ENCODE assay signal across 1 cellular context in genomic region chr20:36155629-36155971, GRCh38.
TF ChIP-seq lines count a peak whose summit lies in the region.

No MANE protein-coding gene starts in this region.

TF ChIP-seq in IMR-90, 13 proteins besides CTCF, POLR2A, EP300 and RAD21:
- TF ChIP-seq ELK1 (IDR thresholded peaks at IDR 0.05; ENCODE audit: borderline replicate concordance, low read depth, low read length) (no peak), NFE2L2 (IDR thresholded peaks at IDR 0.05; ENCODE audit: low read depth, low read length) (no peak), USF2 (IDR thresholded peaks at IDR 0.05; ENCODE audit: low read depth, low read length) (no peak), MXI1 (IDR thresholded peaks at IDR 0.05; ENCODE audit: borderline replicate concordance, low read depth, low read length) (no peak), FOS (IDR thresholded peaks at IDR 0.05; ENCODE audit: low read depth, low read length) (no peak)
